8 cellular contexts compared by ENCODE assay signal in the genomic region with DNA sequence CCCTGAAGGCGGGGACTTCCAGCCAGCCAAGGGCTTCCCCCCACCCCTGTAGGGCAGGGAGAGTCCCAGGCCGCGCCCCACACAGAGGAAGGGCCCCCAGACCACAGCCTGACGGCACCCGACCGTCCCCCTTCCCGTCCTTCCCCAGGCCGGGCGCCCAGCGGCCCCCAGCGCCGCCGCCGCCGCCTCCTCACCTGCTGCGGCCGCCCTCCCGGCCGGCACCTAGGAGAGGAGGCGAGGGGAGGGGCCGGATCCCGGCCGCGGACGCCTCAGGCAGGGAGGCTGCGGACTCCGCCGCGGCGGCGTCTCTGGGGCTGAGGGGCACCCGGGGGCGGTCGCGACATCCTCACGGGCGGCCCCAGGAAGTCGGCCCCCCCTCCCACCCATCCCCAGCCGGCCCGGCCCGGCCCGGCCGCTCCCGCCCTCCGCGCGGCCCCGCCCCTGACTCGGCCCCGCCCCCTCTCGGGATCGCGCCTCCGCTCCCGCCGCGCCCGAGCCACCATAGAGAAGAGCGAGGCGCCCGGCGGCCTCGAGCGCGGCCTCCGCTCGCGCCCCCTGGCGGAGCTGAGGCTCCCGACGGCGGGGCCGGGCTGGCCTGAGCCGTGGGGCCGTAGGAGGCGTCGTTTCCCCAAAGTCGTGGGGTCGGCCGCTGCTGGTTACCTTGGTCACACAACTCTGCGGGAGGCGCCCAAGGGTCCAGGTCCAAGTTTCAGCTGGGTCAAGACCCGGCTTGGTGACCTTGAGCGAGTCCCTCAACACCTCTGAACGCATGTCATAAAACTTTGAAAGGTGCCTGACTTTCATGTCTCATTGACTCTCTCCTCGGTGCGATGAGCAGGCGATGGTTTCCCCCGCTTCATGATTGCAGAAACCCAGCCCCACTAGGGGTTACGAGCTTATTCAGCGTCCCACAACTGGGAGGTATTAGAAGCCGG. TPM values are rescaled to one million over a fixed set of nuclear protein-coding genes. Genes with fewer than 3 reads are reported as not detected.
DNase-seq lines count a peak whose midpoint lies in the region; ATAC-seq and TF ChIP-seq lines count a peak whose summit lies in the region.

No MANE protein-coding gene starts in this region.

- peaks cover 44% of the 10 kb centered on the region for H3K4me1 Mint-ChIP-seq in activated CD4-positive, alpha-beta T cell treated with anti-CD3 and anti-CD28 coated beads, Interleukin-2, amount 10 ng/mL, durations not matched to agents 24 days and 14 days

- H3K9me3 ChIP-seq in BE2C (no peaks in the 10 kb centered on the region), left lung (no peaks in the 10 kb centered on the region)

- H3K36me3 Mint-ChIP-seq in activated CD4-positive, alpha-beta T cell treated with anti-CD3 and anti-CD28 coated beads, Interleukin-2, amount 10 ng/mL, durations not matched to agents 24 days and 14 days (ENCODE audit: low read depth), result peaks cover 2% of the 10 kb centered on the region

- H3K36me3 ChIP-seq in BE2C (no peaks in the 10 kb centered on the region), left lung (no peaks in the 10 kb centered on the region)

- TF ChIP-seq CTCF in BE2C (IDR thresholded peaks at IDR 0.05; ENCODE audit: low read depth, low read length), result peak; percentile 57
- TF ChIP-seq CTCF in left lung (IDR thresholded peaks at IDR 0.05), result peak; percentile 89 to 90

- H3K27me3 Mint-ChIP-seq in activated CD4-positive, alpha-beta T cell treated with anti-CD3 and anti-CD28 coated beads, Interleukin-2, amount 10 ng/mL, durations not matched to agents 24 days and 14 days, result no peaks in the 10 kb centered on the region

- H3K4me1 ChIP-seq in BE2C, result no peaks in the 10 kb centered on the region
- H3K4me1 ChIP-seq in left lung, result peaks cover 0 to 45% of the 10 kb centered on the region in 2 donors

- H3K9me3 Mint-ChIP-seq in activated CD4-positive, alpha-beta T cell treated with anti-CD3 and anti-CD28 coated beads, Interleukin-2, amount 10 ng/mL, durations not matched to agents 24 days and 14 days, result no peaks in the 10 kb centered on the region

- H3K27me3 ChIP-seq in BE2C (no peaks in the 10 kb centered on the region), left lung (no peaks in the 10 kb centered on the region)

- peak overlapping the region; percentile 90 to 94 for H3K27ac ChIP-seq in left lung

- peak overlapping the region; percentile 95 for H3K4me3 Mint-ChIP-seq in activated CD4-positive, alpha-beta T cell treated with anti-CD3 and anti-CD28 coated beads, Interleukin-2, amount 10 ng/mL, durations not matched to agents 24 days and 14 days

- peak; percentile 78 for ATAC-seq in GM19035 (IDR thresholded peaks at IDR 0.05; ENCODE audit: unreplicated experiment)
- ATAC-seq in HG03196 (IDR thresholded peaks at IDR 0.05; ENCODE audit: unreplicated experiment), result peak; percentile 76
- ATAC-seq in left lung, result peak; percentile 96

- peak; percentile 89 for DNase-seq in BE2C
- DNase-seq in NCI-H345 treated with DMSO at 0.1 percent for 48 hours (lab: John Stamatoyannopoulos, UW; ENCODE audit: unreplicated experiment), result peak; percentile 52
- DNase-seq in activated CD4-positive, alpha-beta T cell treated with anti-CD3 and anti-CD28 coated beads, Interleukin-2, amount 10 ng/mL, durations not matched to agents 24 days and 14 days, result peak; percentile 97
- DNase-seq in cortex of kidney (lab: John Stamatoyannopoulos, UW), result peak; percentile 35
- DNase-seq in left lung, result peak; percentile 88 to 98
- DNase-seq in stimulated activated CD4-positive, alpha-beta T cell treated with anti-CD3 and anti-CD28 coated beads, Interleukin-4, amount 100 ng/mL, for 1 hour, result peak; percentile 90

- H3K27ac Mint-ChIP-seq in activated CD4-positive, alpha-beta T cell treated with anti-CD3 and anti-CD28 coated beads, Interleukin-2, amount 10 ng/mL, durations not matched to agents 24 days and 14 days, result peak overlapping the region; percentile 96

- intact Hi-C loops in activated CD4-positive, alpha-beta T cell treated with anti-CD3 and anti-CD28 coated beads, Interleukin-2, amount 10 ng/mL, durations not matched to agents 24 days and 14 days (cut with micrococcal nuclease), result loop anchor here (1.0 to 10.0 kb wide), 8 partner anchors 26 to 704 kb away; a partner anchor contains a TSS
- intact Hi-C loops in left lung (cut with DNase I), result loop anchor here in 1 of 2 donors (10.0 kb wide), 1 partner anchor 84 kb away; no protein-coding TSS in a partner anchor

- peak overlapping the region; percentile 90 for H3K4me3 ChIP-seq in BE2C (ENCODE audit: low read depth, low read length)
- peak overlapping the region; percentile 91 to 95 for H3K4me3 ChIP-seq in left lung

RNA-seq across cellular contexts. Expression of a gene that starts 25.7 kb away (rescaled TPM):
- 6.7 TPM for polyA plus RNA-seq in BE2C (2012; ENCODE audit: insufficient read depth, insufficient read length, low read depth)
- total RNA-seq in activated CD4-positive, alpha-beta T cell treated with anti-CD3 and anti-CD28 coated beads, Interleukin-2, amount 10 ng/mL, durations not matched to agents 24 days and 14 days, result 23.5 TPM in 2 replicates
- total RNA-seq in left lung, result 10 to 100 TPM; 22.2 to 42.0 TPM

RNA-seq across cellular contexts. Expression of a gene that starts 30.5 kb away (rescaled TPM):
- polyA plus RNA-seq in BE2C (2012; ENCODE audit: insufficient read depth, insufficient read length, low read depth), result 5.4 TPM
- 32.6 and 35.2 TPM in 2 replicates for total RNA-seq in activated CD4-positive, alpha-beta T cell treated with anti-CD3 and anti-CD28 coated beads, Interleukin-2, amount 10 ng/mL, durations not matched to agents 24 days and 14 days
- total RNA-seq in left lung, result 10 to 100 TPM; 13.6 to 20.8 TPM

RNA-seq across cellular contexts. Expression of a gene that starts 32.2 kb away (rescaled TPM):
- not detected for polyA plus RNA-seq in BE2C (2012; ENCODE audit: insufficient read depth, insufficient read length, low read depth)
- total RNA-seq in activated CD4-positive, alpha-beta T cell treated with anti-CD3 and anti-CD28 coated beads, Interleukin-2, amount 10 ng/mL, durations not matched to agents 24 days and 14 days, result not detected in 2 replicates
- not detected for total RNA-seq in left lung

RNA-seq across cellular contexts. Expression of a gene that starts 52.9 kb away (rescaled TPM):
- polyA plus RNA-seq in BE2C (2012; ENCODE audit: insufficient read depth, insufficient read length, low read depth), result 78.1 TPM
- 45.3 and 47.9 TPM in 2 replicates for total RNA-seq in activated CD4-positive, alpha-beta T cell treated with anti-CD3 and anti-CD28 coated beads, Interleukin-2, amount 10 ng/mL, durations not matched to agents 24 days and 14 days
- 10 to 100 TPM in 1 of 2 donors, 1 to 10 TPM in 1; 8.7 to 15.3 TPM for total RNA-seq in left lung

RNA-seq across cellular contexts. Expression of a gene that starts 58.4 kb away (rescaled TPM):
- not detected for polyA plus RNA-seq in BE2C (2012; ENCODE audit: insufficient read depth, insufficient read length, low read depth)
- total RNA-seq in activated CD4-positive, alpha-beta T cell treated with anti-CD3 and anti-CD28 coated beads, Interleukin-2, amount 10 ng/mL, durations not matched to agents 24 days and 14 days, result not detected in 2 replicates
- under 1 TPM; 0.20 to 0.65 TPM for total RNA-seq in left lung

Comparison
In these comparisons a context has a peak if more than half of its experiments do, and no peak if none do; other contexts are left out.
1. Peak in every context shown above with its lines: DNase-seq, ATAC-seq, H3K4me3 ChIP-seq and H3K27ac ChIP-seq.
2. DNase-seq: peak in every context shown above with its lines; median percentile 97 in activated CD4-positive, alpha-beta T cell treated with anti-CD3 and anti-CD28 coated beads, Interleukin-2, amount 10 ng/mL, durations not matched to agents 24 days and 14 days; 93 in left lung; 90 in stimulated activated CD4-positive, alpha-beta T cell treated with anti-CD3 and anti-CD28 coated beads, Interleukin-4, amount 100 ng/mL, for 1 hour; 89 in BE2C; 52 in NCI-H345 treated with DMSO at 0.1 percent for 48 hours; 35 in cortex of kidney.